1 cellular context compared by ENCODE assay signal in genomic region chr17:2282297-2282873, GRCh38.
TF ChIP-seq lines count a peak whose summit lies in the region.

No MANE protein-coding gene starts in this region.

TF ChIP-seq in K562, 482 proteins besides CTCF, POLR2A, EP300 and RAD21 (continued from another document and continues in another):
- TF ChIP-seq RBM14 (IDR thresholded peaks at IDR 0.05; ENCODE audit: borderline replicate concordance, insufficient read depth, low read depth, low read length) (no peak), MTF1 (CRISPR knock-in tag; IDR thresholded peaks at IDR 0.05; ENCODE audit: borderline replicate concordance) (no peak), ZNF316 (IDR thresholded peaks at IDR 0.05) (no peak), KAT2B (IDR thresholded peaks at IDR 0.05; ENCODE audit: low read depth, low read length) (no peak), ZNF561 (CRISPR knock-in tag; conservative IDR thresholded peaks at IDR 0.05) (no peak), ZNF766 (CRISPR knock-in tag; conservative IDR thresholded peaks at IDR 0.05) (no peak), SIN3B (IDR thresholded peaks at IDR 0.05; ENCODE audit: low read depth) (no peak), ARHGAP35 (IDR thresholded peaks at IDR 0.05; ENCODE audit: partially characterized antibody) (no peak), CHD2 (IDR thresholded peaks at IDR 0.05; ENCODE audit: low read depth, low read length) (no peak), NR3C1 (CRISPR knock-in tag; IDR thresholded peaks at IDR 0.05) (no peak), CXXC5 (CRISPR knock-in tag; IDR thresholded peaks at IDR 0.05) (peak; percentile 43; the same call in 1 of the 2 replicates), TAF9B (IDR thresholded peaks at IDR 0.05; ENCODE audit: partially characterized antibody) (no peak), NCOA1 (IDR thresholded peaks at IDR 0.05; ENCODE audit: low read depth) (no peak), ZNF764 (CRISPR knock-in tag; IDR thresholded peaks at IDR 0.05; ENCODE audit: low read depth) (no peak), CEBPB (tag; IDR thresholded peaks at IDR 0.05) (peak; percentile 63), ZZZ3 (IDR thresholded peaks at IDR 0.05) (no peak), SMARCA5 (IDR thresholded peaks at IDR 0.05) (no peak), SNRNP70 (optimal IDR thresholded peaks at IDR 0.05; ENCODE audit: low read depth, low read length) (no peak), BDP1 (IDR thresholded peaks at IDR 0.05; ENCODE audit: insufficient read depth, insufficient read length) (no peak), NONO (IDR thresholded peaks at IDR 0.05; ENCODE audit: low read depth in 2 of 2, low read length in 1 of 2) (no peak), L3MBTL2 (IDR thresholded peaks at IDR 0.05) (no peak), TRIM28 (IDR thresholded peaks at IDR 0.05) (no peak), RB1 (IDR thresholded peaks at IDR 0.05; ENCODE audit: low read depth) (no peak), ZNF354B (CRISPR knock-in tag; IDR thresholded peaks at IDR 0.05) (no peak), HES1 (IDR thresholded peaks at IDR 0.05; ENCODE audit: low read depth) (no peak), ZNF263 (CRISPR knock-in tag; IDR thresholded peaks at IDR 0.05; ENCODE audit: borderline replicate concordance) (no peak), POLR3A (IDR thresholded peaks at IDR 0.05; ENCODE audit: borderline replicate concordance, extremely low read depth, insufficient read depth, insufficient read length) (no peak), CEBPG (CRISPR knock-in tag; IDR thresholded peaks at IDR 0.05) (peak; percentile 92), CEBPG (tag; conservative IDR thresholded peaks at IDR 0.05 in 1 of 2, IDR thresholded peaks at IDR 0.05 in 1 of 2) (peak; percentile 57 to 98), NR2C2 (CRISPR knock-in tag; IDR thresholded peaks at IDR 0.05) (no peak), NR2C2 (tag; IDR thresholded peaks at IDR 0.05) (peak; percentile 39; the same call in 1 of the 2 replicates), ZNF143 (CRISPR knock-in tag; IDR thresholded peaks at IDR 0.05) (no peak), USF1 (CRISPR knock-in tag; IDR thresholded peaks at IDR 0.05) (no peak), POLR2B (IDR thresholded peaks at IDR 0.05; ENCODE audit: low read depth, partially characterized antibody) (no peak), HNRNPUL1 (IDR thresholded peaks at IDR 0.05; ENCODE audit: low read length) (no peak), PURB (CRISPR knock-in tag; IDR thresholded peaks at IDR 0.05; ENCODE audit: low read depth) (no peak), ZNF140 (CRISPR knock-in tag; IDR thresholded peaks at IDR 0.05) (no peak), NR4A1 (CRISPR knock-in tag; IDR thresholded peaks at IDR 0.05) (no peak), NR4A1 (tag; IDR thresholded peaks at IDR 0.05) (no peak), TAF15 (IDR thresholded peaks at IDR 0.05; ENCODE audit: low read depth, low read length) (no peak), ATF7 (IDR thresholded peaks at IDR 0.05) (peak; percentile 71; the same call in 1 of the 2 replicates), ZNF785 (CRISPR knock-in tag; IDR thresholded peaks at IDR 0.05) (no peak), DPF2 (IDR thresholded peaks at IDR 0.05) (no peak), CHD4 (IDR thresholded peaks at IDR 0.05; ENCODE audit: insufficient read depth, insufficient replicate concordance, low read depth, low read length, poor library complexity, severe bottlenecking) (no peak)
- TF ChIP-seq, protein P1, sequence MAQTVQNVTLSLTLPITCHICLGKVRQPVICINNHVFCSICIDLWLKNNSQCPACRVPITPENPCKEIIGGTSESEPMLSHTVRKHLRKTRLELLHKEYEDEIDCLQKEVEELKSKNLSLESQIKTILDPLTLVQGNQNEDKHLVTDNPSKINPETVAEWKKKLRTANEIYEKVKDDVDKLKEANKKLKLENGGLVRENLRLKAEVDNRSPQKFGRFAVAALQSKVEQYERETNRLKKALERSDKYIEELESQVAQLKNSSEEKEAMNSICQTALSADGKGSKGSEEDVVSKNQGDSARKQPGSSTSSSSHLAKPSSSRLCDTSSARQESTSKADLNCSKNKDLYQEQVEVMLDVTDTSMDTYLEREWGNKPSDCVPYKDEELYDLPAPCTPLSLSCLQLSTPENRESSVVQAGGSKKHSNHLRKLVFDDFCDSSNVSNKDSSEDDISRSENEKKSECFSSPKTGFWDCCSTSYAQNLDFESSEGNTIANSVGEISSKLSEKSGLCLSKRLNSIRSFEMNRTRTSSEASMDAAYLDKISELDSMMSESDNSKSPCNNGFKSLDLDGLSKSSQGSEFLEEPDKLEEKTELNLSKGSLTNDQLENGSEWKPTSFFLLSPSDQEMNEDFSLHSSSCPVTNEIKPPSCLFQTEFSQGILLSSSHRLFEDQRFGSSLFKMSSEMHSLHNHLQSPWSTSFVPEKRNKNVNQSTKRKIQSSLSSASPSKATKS (CRISPR knock-in tag; IDR thresholded peaks at IDR 0.05): no peak
- TF ChIP-seq, protein P2, sequence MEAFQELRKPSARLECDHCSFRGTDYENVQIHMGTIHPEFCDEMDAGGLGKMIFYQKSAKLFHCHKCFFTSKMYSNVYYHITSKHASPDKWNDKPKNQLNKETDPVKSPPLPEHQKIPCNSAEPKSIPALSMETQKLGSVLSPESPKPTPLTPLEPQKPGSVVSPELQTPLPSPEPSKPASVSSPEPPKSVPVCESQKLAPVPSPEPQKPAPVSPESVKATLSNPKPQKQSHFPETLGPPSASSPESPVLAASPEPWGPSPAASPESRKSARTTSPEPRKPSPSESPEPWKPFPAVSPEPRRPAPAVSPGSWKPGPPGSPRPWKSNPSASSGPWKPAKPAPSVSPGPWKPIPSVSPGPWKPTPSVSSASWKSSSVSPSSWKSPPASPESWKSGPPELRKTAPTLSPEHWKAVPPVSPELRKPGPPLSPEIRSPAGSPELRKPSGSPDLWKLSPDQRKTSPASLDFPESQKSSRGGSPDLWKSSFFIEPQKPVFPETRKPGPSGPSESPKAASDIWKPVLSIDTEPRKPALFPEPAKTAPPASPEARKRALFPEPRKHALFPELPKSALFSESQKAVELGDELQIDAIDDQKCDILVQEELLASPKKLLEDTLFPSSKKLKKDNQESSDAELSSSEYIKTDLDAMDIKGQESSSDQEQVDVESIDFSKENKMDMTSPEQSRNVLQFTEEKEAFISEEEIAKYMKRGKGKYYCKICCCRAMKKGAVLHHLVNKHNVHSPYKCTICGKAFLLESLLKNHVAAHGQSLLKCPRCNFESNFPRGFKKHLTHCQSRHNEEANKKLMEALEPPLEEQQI (IDR thresholded peaks at IDR 0.05): no peak
- TF ChIP-seq, protein P3, sequence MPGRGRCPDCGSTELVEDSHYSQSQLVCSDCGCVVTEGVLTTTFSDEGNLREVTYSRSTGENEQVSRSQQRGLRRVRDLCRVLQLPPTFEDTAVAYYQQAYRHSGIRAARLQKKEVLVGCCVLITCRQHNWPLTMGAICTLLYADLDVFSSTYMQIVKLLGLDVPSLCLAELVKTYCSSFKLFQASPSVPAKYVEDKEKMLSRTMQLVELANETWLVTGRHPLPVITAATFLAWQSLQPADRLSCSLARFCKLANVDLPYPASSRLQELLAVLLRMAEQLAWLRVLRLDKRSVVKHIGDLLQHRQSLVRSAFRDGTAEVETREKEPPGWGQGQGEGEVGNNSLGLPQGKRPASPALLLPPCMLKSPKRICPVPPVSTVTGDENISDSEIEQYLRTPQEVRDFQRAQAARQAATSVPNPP (IDR thresholded peaks at IDR 0.05; ENCODE audit: borderline replicate concordance, insufficient read depth, insufficient read length): no peak
- TF ChIP-seq, protein P4, sequence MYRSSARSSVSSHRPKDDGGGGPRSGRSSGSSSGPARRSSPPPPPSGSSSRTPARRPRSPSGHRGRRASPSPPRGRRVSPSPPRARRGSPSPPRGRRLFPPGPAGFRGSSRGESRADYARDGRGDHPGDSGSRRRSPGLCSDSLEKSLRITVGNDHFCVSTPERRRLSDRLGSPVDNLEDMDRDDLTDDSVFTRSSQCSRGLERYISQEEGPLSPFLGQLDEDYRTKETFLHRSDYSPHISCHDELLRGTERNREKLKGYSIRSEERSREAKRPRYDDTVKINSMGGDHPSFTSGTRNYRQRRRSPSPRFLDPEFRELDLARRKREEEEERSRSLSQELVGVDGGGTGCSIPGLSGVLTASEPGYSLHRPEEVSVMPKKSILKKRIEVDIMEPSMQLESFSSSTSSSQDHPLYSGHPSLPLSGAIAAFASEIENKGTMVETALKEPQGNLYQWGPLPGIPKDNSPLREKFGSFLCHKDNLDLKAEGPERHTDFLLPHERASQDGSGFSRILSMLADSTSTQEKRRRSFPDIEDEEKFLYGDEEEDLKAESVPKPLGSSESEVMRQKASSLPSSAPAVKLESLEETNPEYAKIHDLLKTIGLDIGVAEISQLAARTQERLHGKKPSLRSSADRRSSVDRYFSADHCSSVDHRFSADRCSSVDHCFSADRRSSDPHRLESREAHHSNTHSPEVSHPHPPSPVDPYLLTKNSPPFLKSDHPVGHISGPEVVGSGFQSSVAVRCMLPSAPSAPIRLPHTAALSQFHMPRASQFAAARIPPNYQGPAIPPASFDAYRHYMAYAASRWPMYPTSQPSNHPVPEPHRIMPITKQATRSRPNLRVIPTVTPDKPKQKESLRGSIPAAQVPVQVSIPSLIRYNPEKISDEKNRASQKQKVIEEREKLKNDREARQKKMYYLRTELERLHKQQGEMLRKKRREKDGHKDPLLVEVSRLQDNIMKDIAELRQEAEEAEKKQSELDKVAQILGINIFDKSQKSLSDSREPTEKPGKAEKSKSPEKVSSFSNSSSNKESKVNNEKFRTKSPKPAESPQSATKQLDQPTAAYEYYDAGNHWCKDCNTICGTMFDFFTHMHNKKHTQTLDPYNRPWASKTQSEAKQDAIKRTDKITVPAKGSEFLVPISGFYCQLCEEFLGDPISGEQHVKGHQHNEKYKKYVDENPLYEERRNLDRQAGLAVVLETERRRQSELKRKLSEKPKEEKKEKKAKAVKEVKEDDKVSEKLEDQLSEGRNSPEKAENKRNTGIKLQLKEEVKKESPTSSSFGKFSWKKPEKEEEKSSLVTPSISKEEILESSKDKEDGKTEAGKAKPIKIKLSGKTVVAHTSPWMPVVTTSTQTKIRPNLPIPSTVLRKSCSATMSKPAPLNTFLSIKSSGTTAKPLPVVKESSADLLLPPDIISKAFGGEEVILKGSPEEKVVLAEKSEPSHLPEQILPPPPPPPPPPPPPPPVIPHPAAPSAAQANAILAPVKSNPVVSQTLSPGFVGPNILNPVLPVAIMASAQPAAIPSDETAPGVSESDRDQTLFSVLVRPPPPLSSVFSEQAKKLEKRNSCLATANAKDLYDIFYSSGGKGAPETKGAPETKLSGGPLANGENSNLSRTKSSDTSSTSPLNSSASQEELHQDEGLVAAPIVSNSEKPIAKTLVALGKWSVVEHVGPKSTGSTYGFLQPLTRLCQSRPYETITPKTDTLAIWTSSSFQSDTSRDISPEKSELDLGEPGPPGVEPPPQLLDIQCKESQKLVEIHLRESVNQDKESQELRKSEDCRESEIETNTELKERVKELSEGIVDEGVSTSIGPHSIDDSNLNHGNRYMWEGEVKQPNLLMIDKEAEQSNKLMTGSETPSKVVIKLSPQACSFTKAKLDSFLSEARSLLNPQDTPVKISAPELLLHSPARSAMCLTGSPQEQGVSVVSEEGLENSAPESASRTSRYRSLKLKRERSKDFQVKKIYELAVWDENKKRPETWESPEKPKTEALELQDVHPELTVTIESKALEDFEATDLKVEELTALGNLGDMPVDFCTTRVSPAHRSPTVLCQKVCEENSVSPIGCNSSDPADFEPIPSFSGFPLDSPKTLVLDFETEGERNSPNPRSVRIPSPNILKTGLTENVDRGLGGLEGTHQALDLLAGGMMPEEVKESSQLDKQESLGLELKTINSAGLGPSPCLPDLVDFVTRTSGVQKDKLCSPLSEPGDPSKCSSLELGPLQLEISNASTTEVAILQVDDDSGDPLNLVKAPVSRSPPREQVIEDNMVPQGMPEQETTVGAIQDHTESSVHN (IDR thresholded peaks at IDR 0.05; ENCODE audit: borderline replicate concordance in 1 of 2, low read depth in 1 of 2): peak in 1 of 2 experiments; percentile 45; a peak in 1 of 4 replicates
- TF ChIP-seq, protein P5, sequence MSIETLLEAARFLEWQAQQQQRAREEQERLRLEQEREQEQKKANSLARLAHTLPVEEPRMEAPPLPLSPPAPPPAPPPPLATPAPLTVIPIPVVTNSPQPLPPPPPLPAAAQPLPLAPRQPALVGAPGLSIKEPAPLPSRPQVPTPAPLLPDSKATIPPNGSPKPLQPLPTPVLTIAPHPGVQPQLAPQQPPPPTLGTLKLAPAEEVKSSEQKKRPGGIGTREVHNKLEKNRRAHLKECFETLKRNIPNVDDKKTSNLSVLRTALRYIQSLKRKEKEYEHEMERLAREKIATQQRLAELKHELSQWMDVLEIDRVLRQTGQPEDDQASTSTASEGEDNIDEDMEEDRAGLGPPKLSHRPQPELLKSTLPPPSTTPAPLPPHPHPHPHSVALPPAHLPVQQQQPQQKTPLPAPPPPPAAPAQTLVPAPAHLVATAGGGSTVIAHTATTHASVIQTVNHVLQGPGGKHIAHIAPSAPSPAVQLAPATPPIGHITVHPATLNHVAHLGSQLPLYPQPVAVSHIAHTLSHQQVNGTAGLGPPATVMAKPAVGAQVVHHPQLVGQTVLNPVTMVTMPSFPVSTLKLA (conservative IDR thresholded peaks at IDR 0.05): no peak
- TF ChIP-seq, protein P6, sequence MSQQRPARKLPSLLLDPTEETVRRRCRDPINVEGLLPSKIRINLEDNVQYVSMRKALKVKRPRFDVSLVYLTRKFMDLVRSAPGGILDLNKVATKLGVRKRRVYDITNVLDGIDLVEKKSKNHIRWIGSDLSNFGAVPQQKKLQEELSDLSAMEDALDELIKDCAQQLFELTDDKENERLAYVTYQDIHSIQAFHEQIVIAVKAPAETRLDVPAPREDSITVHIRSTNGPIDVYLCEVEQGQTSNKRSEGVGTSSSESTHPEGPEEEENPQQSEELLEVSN (IDR thresholded peaks at IDR 0.05; ENCODE audit: borderline replicate concordance in 1 of 2, extremely low read depth in 1 of 2, insufficient read depth in 1 of 2, insufficient read length in 1 of 2, low read depth in 1 of 2, low read length in 1 of 2, poor library complexity in 1 of 2, severe bottlenecking in 1 of 2): no peak
- TF ChIP-seq, protein P7, sequence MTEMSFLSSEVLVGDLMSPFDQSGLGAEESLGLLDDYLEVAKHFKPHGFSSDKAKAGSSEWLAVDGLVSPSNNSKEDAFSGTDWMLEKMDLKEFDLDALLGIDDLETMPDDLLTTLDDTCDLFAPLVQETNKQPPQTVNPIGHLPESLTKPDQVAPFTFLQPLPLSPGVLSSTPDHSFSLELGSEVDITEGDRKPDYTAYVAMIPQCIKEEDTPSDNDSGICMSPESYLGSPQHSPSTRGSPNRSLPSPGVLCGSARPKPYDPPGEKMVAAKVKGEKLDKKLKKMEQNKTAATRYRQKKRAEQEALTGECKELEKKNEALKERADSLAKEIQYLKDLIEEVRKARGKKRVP (CRISPR knock-in tag; IDR thresholded peaks at IDR 0.05): peak; percentile 78; the same call in 1 of the 2 replicates
